9 cellular contexts compared by ENCODE assay signal in the genomic region with DNA sequence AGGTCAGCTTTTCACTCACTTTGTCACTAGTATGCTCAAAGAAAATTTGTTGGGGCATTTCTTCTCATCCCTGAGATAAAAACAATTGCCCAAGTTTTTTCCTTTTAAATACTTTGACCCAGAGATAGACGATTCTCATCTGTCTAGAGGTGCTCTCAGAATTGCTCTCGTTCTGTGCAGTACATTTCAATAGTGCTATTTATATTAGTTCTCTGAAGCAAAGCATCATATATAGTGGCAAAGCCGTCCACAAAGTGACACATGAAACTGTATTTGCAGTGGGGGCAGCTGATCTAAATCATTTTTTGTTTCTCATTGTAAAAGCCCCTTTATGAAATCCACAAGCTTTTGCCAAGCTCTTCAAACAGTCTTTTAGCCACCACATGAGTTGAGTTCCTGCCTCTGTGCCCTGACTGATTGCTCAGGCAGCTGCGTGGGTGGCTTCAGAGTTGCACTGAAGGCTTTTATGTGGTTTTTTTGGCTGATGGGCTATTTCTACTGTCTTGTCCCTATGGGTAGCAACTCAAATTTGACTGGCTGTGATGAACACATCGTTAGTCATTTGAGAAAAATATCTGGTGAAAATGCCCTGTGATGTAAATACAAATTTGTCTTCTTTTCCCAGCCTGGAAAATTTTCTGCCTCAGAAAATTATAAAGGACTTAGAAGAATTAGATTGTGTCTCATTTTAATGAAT.
DNase-seq lines count a peak whose midpoint lies in the region; ATAC-seq, FAIRE-seq and TF ChIP-seq lines count a peak whose summit lies in the region.
"Had no signal": no experiment of that assay in that cellular context is flagged by ENCODE, and none has a peak within 500 bp of the region (broad histone marks: within the 10 kb centered on the region; RNA-seq: fewer than 3 reads in every experiment).

No MANE protein-coding gene starts in this region.

- in situ Hi-C loops in GM13976 (cut with MboI; ENCODE audit: low sequenced_read_pairs, unreplicated experiment), result no loop called here

- no peaks in the 10 kb centered on the region for H3K36me3 ChIP-seq in astrocyte (ENCODE audit: insufficient read depth, low read length)

- FAIRE-seq in astrocyte (lab: Jason Lieb, UNC), result peak; percentile 66

- H3K4me1 ChIP-seq in astrocyte (ENCODE audit: insufficient read depth, low read length), result peaks cover 25% of the 10 kb centered on the region

- TF ChIP-seq CTCF in GM13976 (IDR thresholded peaks at IDR 0.05; ENCODE audit: borderline replicate concordance, control extremely low read depth, extremely low read depth, insufficient read depth, missing control alignments), result no peak
- TF ChIP-seq CTCF in astrocyte (IDR thresholded peaks at IDR 0.05; ENCODE audit: insufficient read depth, low read depth, low read length), result no peak
- no peak for TF ChIP-seq CTCF in natural killer cell (IDR thresholded peaks at IDR 0.05)

- no peaks in the 10 kb centered on the region for H3K79me2 ChIP-seq in astrocyte (ENCODE audit: insufficient read depth, low read length)

- no peaks in the 10 kb centered on the region for H3K9me3 ChIP-seq in astrocyte (ENCODE audit: insufficient read depth, low read depth, low read length)

- no peaks in the 10 kb centered on the region for H4K20me1 ChIP-seq in astrocyte (ENCODE audit: insufficient read depth, low read length)

- no peak overlapping the region for H2AFZ ChIP-seq in astrocyte (ENCODE audit: low read depth, low read length)

- intact Hi-C loops in natural killer cell (cut with micrococcal nuclease) (no loop called here), Right ventricle myocardium inferior (cut with DNase I) (no loop called here)

- H3K9me3 Mint-ChIP-seq in astrocyte (ENCODE audit: unreplicated experiment) (peaks cover 2% of the 10 kb centered on the region), natural killer cell (no peaks in the 10 kb centered on the region)

- DNase-seq in GM13976 (ENCODE audit: low spot score) (peak; percentile 35), RKO (ENCODE audit: low spot score) (peak; percentile 67), astrocyte (ENCODE audit: low read depth) (peak; percentile 92), hippocampal formation (lab: John Stamatoyannopoulos, UW) (no peak), natural killer cell (no peak), Right ventricle myocardium inferior (ENCODE audit: missing footprints) (no peak)
- peak; percentile 67 for DNase-seq in stimulated activated CD4-positive, alpha-beta T cell treated with anti-CD3 and anti-CD28 coated beads, Interleukin-2, amount 100 ng/mL, for 4 hours (ENCODE audit: low read depth)

- ATAC-seq in HG02623 (IDR thresholded peaks at IDR 0.05; ENCODE audit: unreplicated experiment), result peak; percentile 93
- ATAC-seq in natural killer cell, result no peak
- ATAC-seq in Right ventricle myocardium inferior, result no peak

- H3K4me2 ChIP-seq in astrocyte (ENCODE audit: low read length), result peak overlapping the region; percentile 68

- H3K27ac Mint-ChIP-seq in astrocyte (ENCODE audit: unreplicated experiment) (peak overlapping the region; percentile 51), natural killer cell (no peak overlapping the region)

- H3K4me1 Mint-ChIP-seq in astrocyte (ENCODE audit: low read depth, unreplicated experiment) (peaks cover 33% of the 10 kb centered on the region), natural killer cell (no peaks in the 10 kb centered on the region)

- H3K36me3 Mint-ChIP-seq in astrocyte (ENCODE audit: low read depth, unreplicated experiment), result peaks cover 3% of the 10 kb centered on the region
- H3K36me3 Mint-ChIP-seq in natural killer cell, result no peaks in the 10 kb centered on the region

- H3K27me3 Mint-ChIP-seq in astrocyte (ENCODE audit: low read depth, unreplicated experiment), result no peaks in the 10 kb centered on the region
- H3K27me3 Mint-ChIP-seq in natural killer cell (ENCODE audit: low read depth in 2 of 2), result peaks cover 12 to 13% of the 10 kb centered on the region in 2 donors

- H3K4me3 Mint-ChIP-seq in astrocyte (ENCODE audit: unreplicated experiment), result no peak overlapping the region
- H3K4me3 Mint-ChIP-seq in natural killer cell, result no peak overlapping the region

- H3K27me3 ChIP-seq in astrocyte (ENCODE audit: insufficient read depth, low read length), result no peaks in the 10 kb centered on the region

- peak overlapping the region; percentile 34 for H3K9ac ChIP-seq in astrocyte (ENCODE audit: low read length)

- H3K4me3 ChIP-seq in astrocyte (ENCODE audit: insufficient read depth, low read depth, low read length), result no peak overlapping the region
- H3K4me3 ChIP-seq: lung had no signal

- peak overlapping the region; percentile 53 for H3K27ac ChIP-seq in astrocyte (ENCODE audit: low read depth, low read length)

Comparison
In these comparisons a context has a peak if more than half of its experiments do, and no peak if none do; other contexts are left out.
1. DNase-seq: peak in GM13976 (single experiment), RKO (single experiment), astrocyte (single experiment) and stimulated activated CD4-positive, alpha-beta T cell treated with anti-CD3 and anti-CD28 coated beads, Interleukin-2, amount 100 ng/mL, for 4 hours (single experiment); none in hippocampal formation (0 of 2), natural killer cell (single experiment) and Right ventricle myocardium inferior (single experiment).